ENCODE assay signal across 14 cellular contexts in the genomic region with DNA sequence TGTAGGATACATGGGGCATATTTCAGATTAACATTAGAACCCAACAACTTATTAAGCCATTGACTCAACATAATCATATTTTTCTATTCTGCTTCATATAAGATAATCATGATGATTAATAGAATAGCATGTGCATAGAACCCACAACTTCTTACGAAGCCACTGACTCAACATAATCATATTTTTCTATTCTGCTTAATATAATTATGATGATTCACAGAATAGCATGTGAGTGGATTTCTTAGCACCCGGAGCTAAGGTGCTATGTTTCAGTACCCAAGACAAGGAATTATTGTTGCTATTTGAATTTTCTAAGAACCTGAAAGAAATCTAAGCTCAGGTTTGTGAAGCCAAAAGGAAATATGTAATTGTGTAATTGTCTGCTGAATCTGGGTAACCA.
A peak's percentile ranks its signal among the peaks of the same experiment; 100 is the strongest.
DNase-seq lines count a peak whose midpoint lies in the region; ATAC-seq and TF ChIP-seq lines count a peak whose summit lies in the region.
"Had no signal": no experiment of that assay in that cellular context is flagged by ENCODE, and none has a peak within 500 bp of the region (broad histone marks: within the 10 kb centered on the region; RNA-seq: fewer than 3 reads in every experiment).

No MANE protein-coding gene starts in this region.

- H3K4ac ChIP-seq in IMR-90 (ENCODE audit: low read depth, low read length): no peak overlapping the region

- no TSS peak for BruUV-seq in IMR-90 (replicated peaks; lab: Mats Ljungman, UMichigan)

- H3K27ac ChIP-seq in IMR-90 (ENCODE audit: insufficient read depth, low read length) (no peak overlapping the region), brain microvascular endothelial cell (peak overlapping the region; percentile 11)
- H3K27ac ChIP-seq: GM23248 had no signal

- in situ Hi-C loops in IMR-90 (cut with MboI; ENCODE audit: low sequenced_read_pairs): no loop called here
- in situ Hi-C loops in brain microvascular endothelial cell (cut with HindIII; ENCODE audit: low pct_ligation_motif_present, low sequenced_read_pairs): no loop called here

- no CpG with 5 or more reads among the region's 2 CpGs for WGBS in IMR-90 (ENCODE audit: extremely low coverage in 2 of 2, insufficient read length in 1 of 2), 2 experiments

- H3K4me3 ChIP-seq in IMR-90 (ENCODE audit: insufficient read depth, low read depth, low read length): no peak overlapping the region
- H3K4me3 ChIP-seq in brain microvascular endothelial cell (ENCODE audit: low read depth, low read length): no peak overlapping the region
- H3K4me3 ChIP-seq: GM12878, GM23248 had no signal

- POLR2A ChIA-PET in IMR-90 (lab: Charles Lee; ENCODE audit: unreplicated experiment): no interaction called here

- H4K20me1 ChIP-seq in IMR-90 (ENCODE audit: insufficient read depth, low read length): no peaks in the 10 kb centered on the region

- no peak for TF ChIP-seq CTCF in IMR-90 (conservative IDR thresholded peaks at IDR 0.05; ENCODE audit: low read depth, low read length)
- no peak for TF ChIP-seq CTCF in brain microvascular endothelial cell (IDR thresholded peaks at IDR 0.05; ENCODE audit: low read depth, low read length, missing control alignments)

- DNase-seq in IMR-90: peak; percentile 17
- DNase-seq in brain microvascular endothelial cell: peak; percentile 6
- DNase-seq in hepatic stellate cell (ENCODE audit: low spot score): peak; percentile 2
- DNase-seq in T1000 (lab: John Stamatoyannopoulos, UW): no peak
- DNase-seq in T-helper 2 cell: no peak
- DNase-seq: C1 segment of cervical spinal cord; Calu3; CD4-positive, alpha-beta T cell; DMS 273 treated with DMSO at 0.1 percent for 48 hours; GM23248; H7 had no signal

- no peak overlapping the region for H3K56ac ChIP-seq in IMR-90 (ENCODE audit: extremely low read depth, insufficient read depth, low read length)

- no peak overlapping the region for H3K23ac ChIP-seq in IMR-90 (ENCODE audit: low read depth, low read length)

- H3K9me3 ChIP-seq in IMR-90 (ENCODE audit: control insufficient read depth, insufficient read depth, low read length): no peaks in the 10 kb centered on the region

- CTCF ChIA-PET in IMR-90 (lab: Yijun Ruan, JAX): no interaction called here

- H3K27me3 ChIP-seq in IMR-90 (ENCODE audit: control insufficient read depth, insufficient read depth, low read length) (no peaks in the 10 kb centered on the region), brain microvascular endothelial cell (replicated peaks) (no peaks in the 10 kb centered on the region)

- H4K5ac ChIP-seq in IMR-90 (ENCODE audit: low read depth, low read length): no peak overlapping the region

- H2BK5ac ChIP-seq in IMR-90 (ENCODE audit: low read depth, low read length, poor library complexity, severe bottlenecking): no peak overlapping the region

- intact Hi-C loops in IMR-90 (cut with micrococcal nuclease): no loop called here

- dilution Hi-C loops in IMR-90 (cut with HindIII; ENCODE audit: low sequenced_read_pairs, unreplicated experiment): no loop called here

- H2BK15ac ChIP-seq in IMR-90 (ENCODE audit: low read depth, low read length): no peak overlapping the region

- H3K79me1 ChIP-seq in IMR-90 (ENCODE audit: low read depth in 1 of 2, low read length in 2 of 2): no peaks in the 10 kb centered on the region

- H3K14ac ChIP-seq in IMR-90 (replicated peaks; ENCODE audit: low read depth, low read length): no peak overlapping the region

- no peak overlapping the region for H2AFZ ChIP-seq in IMR-90 (replicated peaks; ENCODE audit: low read length, poor library complexity)
- H2AFZ ChIP-seq: GM23248 had no signal

- no peak overlapping the region for H2BK20ac ChIP-seq in IMR-90 (ENCODE audit: low read depth, low read length)

- no peak overlapping the region for H3K18ac ChIP-seq in IMR-90 (ENCODE audit: low read depth, low read length)

- no peak for TF ChIP-seq RAD21 in IMR-90 (IDR thresholded peaks at IDR 0.05; ENCODE audit: low read length)

- no peak overlapping the region for H4K8ac ChIP-seq in IMR-90 (ENCODE audit: low read depth in 2 of 2, low read length in 2 of 2)

- no peak overlapping the region for H4K91ac ChIP-seq in IMR-90 (ENCODE audit: insufficient read depth, low read depth, low read length)

- no peak for TF ChIP-seq POLR2A in IMR-90 (IDR thresholded peaks at IDR 0.05; ENCODE audit: low read depth, low read length)

- ATAC-seq in IMR-90 (ENCODE audit: low read depth): no peak
- ATAC-seq in GM18909 (IDR thresholded peaks at IDR 0.05; ENCODE audit: poor library complexity, unreplicated experiment): no peak
- ATAC-seq in HG02623 (IDR thresholded peaks at IDR 0.05; ENCODE audit: unreplicated experiment): no peak
- ATAC-seq: GM12878 had no signal

- H2AK5ac ChIP-seq in IMR-90 (ENCODE audit: low read depth, low read length): no peak overlapping the region

- no peak overlapping the region for H2BK120ac ChIP-seq in IMR-90 (ENCODE audit: low read depth, low read length)

- no peaks in the 10 kb centered on the region for H3K9me1 ChIP-seq in IMR-90 (ENCODE audit: insufficient read depth, low read length)

- H3K4me2 ChIP-seq in IMR-90 (ENCODE audit: low read depth, low read length): no peak overlapping the region

- no peak overlapping the region for H2AK9ac ChIP-seq in IMR-90 (replicated peaks; ENCODE audit: low read depth, low read length, poor library complexity)

- H3K9ac ChIP-seq in IMR-90 (ENCODE audit: low read depth, low read length): no peak overlapping the region
- H3K9ac ChIP-seq: GM23248 had no signal

- H3K4me1 ChIP-seq in IMR-90 (ENCODE audit: control insufficient read depth, insufficient read depth, low read length): no peaks in the 10 kb centered on the region

- H3K36me3 ChIP-seq in IMR-90 (ENCODE audit: control insufficient read depth, insufficient read depth, low read length): no peaks in the 10 kb centered on the region
- H3K36me3 ChIP-seq in brain microvascular endothelial cell (replicated peaks): no peaks in the 10 kb centered on the region

TF ChIP-seq in IMR-90, 13 proteins besides CTCF, POLR2A, EP300 and RAD21:
- TF ChIP-seq CEBPB (IDR thresholded peaks at IDR 0.05; ENCODE audit: low read depth, low read length) (no peak), MAZ (IDR thresholded peaks at IDR 0.05; ENCODE audit: borderline replicate concordance, low read depth, low read length) (no peak), RCOR1 (IDR thresholded peaks at IDR 0.05; ENCODE audit: insufficient replicate concordance, low read length) (no peak), NFE2L2 (IDR thresholded peaks at IDR 0.05; ENCODE audit: low read depth, low read length) (no peak), RFX5 (IDR thresholded peaks at IDR 0.05; ENCODE audit: low read depth, low read length) (no peak), SMC3 (IDR thresholded peaks at IDR 0.05; ENCODE audit: low read depth, low read length) (no peak), CHD1 (IDR thresholded peaks at IDR 0.05; ENCODE audit: low read depth, low read length) (no peak), BHLHE40 (IDR thresholded peaks at IDR 0.05; ENCODE audit: low read depth, low read length) (no peak)
- TF ChIP-seq, protein P1, sequence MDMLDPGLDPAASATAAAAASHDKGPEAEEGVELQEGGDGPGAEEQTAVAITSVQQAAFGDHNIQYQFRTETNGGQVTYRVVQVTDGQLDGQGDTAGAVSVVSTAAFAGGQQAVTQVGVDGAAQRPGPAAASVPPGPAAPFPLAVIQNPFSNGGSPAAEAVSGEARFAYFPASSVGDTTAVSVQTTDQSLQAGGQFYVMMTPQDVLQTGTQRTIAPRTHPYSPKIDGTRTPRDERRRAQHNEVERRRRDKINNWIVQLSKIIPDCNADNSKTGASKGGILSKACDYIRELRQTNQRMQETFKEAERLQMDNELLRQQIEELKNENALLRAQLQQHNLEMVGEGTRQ (IDR thresholded peaks at IDR 0.05; ENCODE audit: low read depth, low read length): no peak
TF ChIP-seq in IMR-90: peak in this region for 0.

Comparison
In these comparisons a context has a peak if more than half of its experiments do, and no peak if none do; other contexts are left out.
1. DNase-seq: peak in IMR-90 (single experiment), brain microvascular endothelial cell (single experiment) and hepatic stellate cell (single experiment); none in T1000 (single experiment) and T-helper 2 cell (0 of 5).